In the genomic region with DNA sequence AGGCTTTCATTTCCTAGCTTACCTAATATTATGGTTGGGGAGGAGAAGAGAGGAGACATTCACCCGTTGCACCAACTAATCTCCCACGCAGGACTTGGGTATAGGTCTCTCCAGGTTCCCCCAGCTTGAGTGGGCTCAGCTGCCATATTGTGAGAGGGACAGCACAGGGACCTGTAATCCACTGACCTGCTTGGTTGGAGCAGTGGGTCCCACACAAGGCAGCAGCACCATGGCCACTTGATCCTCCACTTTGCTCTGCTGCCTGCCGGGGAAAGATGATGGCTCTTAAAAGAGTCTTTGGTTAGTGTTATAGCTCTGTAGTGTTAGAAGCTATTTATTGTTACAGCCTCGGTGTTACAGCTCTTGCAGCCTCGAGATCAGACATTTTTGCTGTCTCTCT, we compare ENCODE assay signal across 1 cellular context.
TF ChIP-seq lines count a peak whose summit lies in the region.

No MANE protein-coding gene starts in this region.

TF ChIP-seq in GM23338, 12 proteins besides CTCF, POLR2A, EP300 and RAD21:
- TF ChIP-seq, protein P1, sequence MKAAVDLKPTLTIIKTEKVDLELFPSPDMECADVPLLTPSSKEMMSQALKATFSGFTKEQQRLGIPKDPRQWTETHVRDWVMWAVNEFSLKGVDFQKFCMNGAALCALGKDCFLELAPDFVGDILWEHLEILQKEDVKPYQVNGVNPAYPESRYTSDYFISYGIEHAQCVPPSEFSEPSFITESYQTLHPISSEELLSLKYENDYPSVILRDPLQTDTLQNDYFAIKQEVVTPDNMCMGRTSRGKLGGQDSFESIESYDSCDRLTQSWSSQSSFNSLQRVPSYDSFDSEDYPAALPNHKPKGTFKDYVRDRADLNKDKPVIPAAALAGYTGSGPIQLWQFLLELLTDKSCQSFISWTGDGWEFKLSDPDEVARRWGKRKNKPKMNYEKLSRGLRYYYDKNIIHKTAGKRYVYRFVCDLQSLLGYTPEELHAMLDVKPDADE (IDR thresholded peaks at IDR 0.05) = no peak
- TF ChIP-seq NANOG (IDR thresholded peaks at IDR 0.05; ENCODE audit: borderline replicate concordance) (no peak), EZH2phosphoT487 (IDR thresholded peaks at IDR 0.05; ENCODE audit: unreplicated experiment) (no peak), EZH2 (IDR thresholded peaks at IDR 0.05; ENCODE audit: low read depth, unreplicated experiment) (no peak), CREB1 (CRISPR knock-in tag; IDR thresholded peaks at IDR 0.05; ENCODE audit: low read depth) (no peak)
- TF ChIP-seq, protein P2, sequence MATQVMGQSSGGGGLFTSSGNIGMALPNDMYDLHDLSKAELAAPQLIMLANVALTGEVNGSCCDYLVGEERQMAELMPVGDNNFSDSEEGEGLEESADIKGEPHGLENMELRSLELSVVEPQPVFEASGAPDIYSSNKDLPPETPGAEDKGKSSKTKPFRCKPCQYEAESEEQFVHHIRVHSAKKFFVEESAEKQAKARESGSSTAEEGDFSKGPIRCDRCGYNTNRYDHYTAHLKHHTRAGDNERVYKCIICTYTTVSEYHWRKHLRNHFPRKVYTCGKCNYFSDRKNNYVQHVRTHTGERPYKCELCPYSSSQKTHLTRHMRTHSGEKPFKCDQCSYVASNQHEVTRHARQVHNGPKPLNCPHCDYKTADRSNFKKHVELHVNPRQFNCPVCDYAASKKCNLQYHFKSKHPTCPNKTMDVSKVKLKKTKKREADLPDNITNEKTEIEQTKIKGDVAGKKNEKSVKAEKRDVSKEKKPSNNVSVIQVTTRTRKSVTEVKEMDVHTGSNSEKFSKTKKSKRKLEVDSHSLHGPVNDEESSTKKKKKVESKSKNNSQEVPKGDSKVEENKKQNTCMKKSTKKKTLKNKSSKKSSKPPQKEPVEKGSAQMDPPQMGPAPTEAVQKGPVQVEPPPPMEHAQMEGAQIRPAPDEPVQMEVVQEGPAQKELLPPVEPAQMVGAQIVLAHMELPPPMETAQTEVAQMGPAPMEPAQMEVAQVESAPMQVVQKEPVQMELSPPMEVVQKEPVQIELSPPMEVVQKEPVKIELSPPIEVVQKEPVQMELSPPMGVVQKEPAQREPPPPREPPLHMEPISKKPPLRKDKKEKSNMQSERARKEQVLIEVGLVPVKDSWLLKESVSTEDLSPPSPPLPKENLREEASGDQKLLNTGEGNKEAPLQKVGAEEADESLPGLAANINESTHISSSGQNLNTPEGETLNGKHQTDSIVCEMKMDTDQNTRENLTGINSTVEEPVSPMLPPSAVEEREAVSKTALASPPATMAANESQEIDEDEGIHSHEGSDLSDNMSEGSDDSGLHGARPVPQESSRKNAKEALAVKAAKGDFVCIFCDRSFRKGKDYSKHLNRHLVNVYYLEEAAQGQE (IDR thresholded peaks at IDR 0.05; ENCODE audit: unreplicated experiment) = no peak
